ENCODE assay signal across 1 cellular context in the genomic region with DNA sequence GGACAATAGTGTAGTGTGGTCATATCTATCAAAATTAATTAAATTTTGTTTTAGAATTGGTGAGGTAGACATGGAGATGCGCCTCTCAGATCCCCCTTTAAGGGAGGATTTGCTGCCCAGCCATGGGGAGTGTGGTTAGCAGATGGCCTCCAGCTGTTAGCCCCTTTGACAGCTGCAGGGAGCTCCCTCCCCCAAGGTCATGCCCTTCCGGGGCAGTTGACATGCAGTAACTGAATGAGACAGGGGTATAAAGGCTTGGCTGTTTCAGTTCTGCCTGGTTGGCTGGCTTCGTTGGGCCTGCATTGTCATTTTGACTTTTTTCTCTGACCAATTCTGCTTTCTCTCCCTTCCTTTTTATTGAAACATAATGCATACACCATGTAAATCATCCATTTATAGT.
TF ChIP-seq lines count a peak whose summit lies in the region.

No MANE protein-coding gene starts in this region.

TF ChIP-seq in WTC11, 78 proteins besides CTCF, POLR2A, EP300 and RAD21 (continued from another document):
- TF ChIP-seq, protein P1, sequence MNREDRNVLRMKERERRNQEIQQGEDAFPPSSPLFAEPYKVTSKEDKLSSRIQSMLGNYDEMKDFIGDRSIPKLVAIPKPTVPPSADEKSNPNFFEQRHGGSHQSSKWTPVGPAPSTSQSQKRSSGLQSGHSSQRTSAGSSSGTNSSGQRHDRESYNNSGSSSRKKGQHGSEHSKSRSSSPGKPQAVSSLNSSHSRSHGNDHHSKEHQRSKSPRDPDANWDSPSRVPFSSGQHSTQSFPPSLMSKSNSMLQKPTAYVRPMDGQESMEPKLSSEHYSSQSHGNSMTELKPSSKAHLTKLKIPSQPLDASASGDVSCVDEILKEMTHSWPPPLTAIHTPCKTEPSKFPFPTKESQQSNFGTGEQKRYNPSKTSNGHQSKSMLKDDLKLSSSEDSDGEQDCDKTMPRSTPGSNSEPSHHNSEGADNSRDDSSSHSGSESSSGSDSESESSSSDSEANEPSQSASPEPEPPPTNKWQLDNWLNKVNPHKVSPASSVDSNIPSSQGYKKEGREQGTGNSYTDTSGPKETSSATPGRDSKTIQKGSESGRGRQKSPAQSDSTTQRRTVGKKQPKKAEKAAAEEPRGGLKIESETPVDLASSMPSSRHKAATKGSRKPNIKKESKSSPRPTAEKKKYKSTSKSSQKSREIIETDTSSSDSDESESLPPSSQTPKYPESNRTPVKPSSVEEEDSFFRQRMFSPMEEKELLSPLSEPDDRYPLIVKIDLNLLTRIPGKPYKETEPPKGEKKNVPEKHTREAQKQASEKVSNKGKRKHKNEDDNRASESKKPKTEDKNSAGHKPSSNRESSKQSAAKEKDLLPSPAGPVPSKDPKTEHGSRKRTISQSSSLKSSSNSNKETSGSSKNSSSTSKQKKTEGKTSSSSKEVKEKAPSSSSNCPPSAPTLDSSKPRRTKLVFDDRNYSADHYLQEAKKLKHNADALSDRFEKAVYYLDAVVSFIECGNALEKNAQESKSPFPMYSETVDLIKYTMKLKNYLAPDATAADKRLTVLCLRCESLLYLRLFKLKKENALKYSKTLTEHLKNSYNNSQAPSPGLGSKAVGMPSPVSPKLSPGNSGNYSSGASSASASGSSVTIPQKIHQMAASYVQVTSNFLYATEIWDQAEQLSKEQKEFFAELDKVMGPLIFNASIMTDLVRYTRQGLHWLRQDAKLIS (CRISPR knock-in tag; IDR thresholded peaks at IDR 0.05; ENCODE audit: borderline replicate concordance) = no peak
- TF ChIP-seq, protein P2, sequence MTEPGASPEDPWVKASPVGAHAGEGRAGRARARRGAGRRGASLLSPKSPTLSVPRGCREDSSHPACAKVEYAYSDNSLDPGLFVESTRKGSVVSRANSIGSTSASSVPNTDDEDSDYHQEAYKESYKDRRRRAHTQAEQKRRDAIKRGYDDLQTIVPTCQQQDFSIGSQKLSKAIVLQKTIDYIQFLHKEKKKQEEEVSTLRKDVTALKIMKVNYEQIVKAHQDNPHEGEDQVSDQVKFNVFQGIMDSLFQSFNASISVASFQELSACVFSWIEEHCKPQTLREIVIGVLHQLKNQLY (CRISPR knock-in tag; IDR thresholded peaks at IDR 0.05) = no peak
TF ChIP-seq in WTC11: peak in this region for 0.
